1 cellular context compared by ENCODE assay signal in the genomic region with DNA sequence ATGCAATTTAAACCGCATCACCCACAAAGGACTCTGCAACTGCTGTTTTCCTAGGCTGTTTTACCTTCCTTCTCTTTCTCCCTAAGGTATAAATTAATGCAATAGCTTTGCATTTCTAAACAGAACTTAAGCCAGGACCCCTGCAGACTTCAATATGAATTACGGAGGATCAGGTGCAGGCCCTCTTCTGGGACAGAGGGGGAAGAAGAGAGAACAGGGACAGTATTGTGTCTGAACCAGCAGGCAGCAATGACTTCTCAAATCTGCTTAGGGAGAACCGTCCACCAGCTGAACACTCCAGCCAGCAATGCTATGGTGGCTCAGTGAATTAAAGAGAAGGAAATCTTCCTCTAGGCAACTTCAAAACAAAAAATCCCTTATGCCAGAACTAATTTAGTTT.
TF ChIP-seq lines count a peak whose summit lies in the region.

No MANE protein-coding gene starts in this region.

TF ChIP-seq in K562, 482 proteins besides CTCF, POLR2A, EP300 and RAD21:
- TF ChIP-seq ZNF12 (CRISPR knock-in tag; IDR thresholded peaks at IDR 0.05) (no peak), HMG20B (CRISPR knock-in tag; IDR thresholded peaks at IDR 0.05) (no peak), DPF2 (IDR thresholded peaks at IDR 0.05) (no peak), NONO (IDR thresholded peaks at IDR 0.05; ENCODE audit: low read depth in 2 of 2, low read length in 1 of 2) (no peak), TBP (optimal IDR thresholded peaks at IDR 0.05; ENCODE audit: low read depth, low read length) (no peak), ZBTB1 (CRISPR knock-in tag; IDR thresholded peaks at IDR 0.05; ENCODE audit: borderline replicate concordance, low read depth) (no peak), HDAC6 (IDR thresholded peaks at IDR 0.05; ENCODE audit: low read depth, low read length) (no peak), RBM39 (optimal IDR thresholded peaks at IDR 0.05; ENCODE audit: low read depth, low read length) (no peak), MEF2D (tag; conservative IDR thresholded peaks at IDR 0.05; ENCODE audit: low read depth) (no peak), KHSRP (IDR thresholded peaks at IDR 0.05) (no peak), BACH1 (tag; IDR thresholded peaks at IDR 0.05) (no peak), CBFA2T2 (conservative IDR thresholded peaks at IDR 0.05) (no peak)
- TF ChIP-seq, protein P1, sequence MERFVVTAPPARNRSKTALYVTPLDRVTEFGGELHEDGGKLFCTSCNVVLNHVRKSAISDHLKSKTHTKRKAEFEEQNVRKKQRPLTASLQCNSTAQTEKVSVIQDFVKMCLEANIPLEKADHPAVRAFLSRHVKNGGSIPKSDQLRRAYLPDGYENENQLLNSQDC (CRISPR knock-in tag; IDR thresholded peaks at IDR 0.05) = no peak
- TF ChIP-seq, protein P2, sequence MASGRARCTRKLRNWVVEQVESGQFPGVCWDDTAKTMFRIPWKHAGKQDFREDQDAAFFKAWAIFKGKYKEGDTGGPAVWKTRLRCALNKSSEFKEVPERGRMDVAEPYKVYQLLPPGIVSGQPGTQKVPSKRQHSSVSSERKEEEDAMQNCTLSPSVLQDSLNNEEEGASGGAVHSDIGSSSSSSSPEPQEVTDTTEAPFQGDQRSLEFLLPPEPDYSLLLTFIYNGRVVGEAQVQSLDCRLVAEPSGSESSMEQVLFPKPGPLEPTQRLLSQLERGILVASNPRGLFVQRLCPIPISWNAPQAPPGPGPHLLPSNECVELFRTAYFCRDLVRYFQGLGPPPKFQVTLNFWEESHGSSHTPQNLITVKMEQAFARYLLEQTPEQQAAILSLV (tag; IDR thresholded peaks at IDR 0.05) = no peak
